In the genomic region with DNA sequence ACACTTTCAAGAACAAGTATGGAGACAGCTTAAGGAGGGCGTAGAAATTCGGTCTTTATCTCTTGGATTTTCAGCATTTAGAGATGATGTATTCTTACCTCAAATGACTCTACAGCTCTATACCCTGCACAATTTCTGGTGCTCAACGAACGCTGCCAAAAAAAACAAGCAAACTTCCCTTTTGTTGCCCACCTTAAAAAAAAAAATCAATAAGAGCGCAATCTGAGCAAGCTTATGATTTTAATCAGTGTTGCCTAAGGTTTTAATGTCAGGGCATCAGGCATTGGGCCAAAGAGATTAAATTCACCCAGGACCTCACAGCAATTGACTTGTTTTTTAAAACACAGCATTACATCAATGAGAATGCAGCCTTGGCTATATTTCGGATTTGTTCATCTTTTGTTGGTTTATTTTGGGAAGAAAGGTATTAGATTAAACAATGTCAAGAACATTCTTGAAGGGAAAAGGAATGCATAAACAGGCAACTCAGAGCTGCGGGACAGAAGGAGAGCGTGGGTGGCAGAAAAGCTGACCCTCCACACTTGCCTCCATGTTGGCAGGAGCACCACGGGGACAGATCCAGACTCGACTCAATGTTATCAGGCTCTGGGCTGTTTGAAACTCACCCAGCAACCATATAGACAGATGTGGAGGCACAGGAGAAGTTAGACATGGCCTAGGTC, we compare ENCODE assay signal across 17 cellular contexts.
DNase-seq lines count a peak whose midpoint lies in the region; ATAC-seq, FAIRE-seq and TF ChIP-seq lines count a peak whose summit lies in the region.
"Had no signal": no experiment of that assay in that cellular context is flagged by ENCODE, and none has a peak within 500 bp of the region (broad histone marks: within the 10 kb centered on the region; RNA-seq: fewer than 3 reads in every experiment).

No MANE protein-coding gene starts in this region.

- intact Hi-C loops in Calu3 (cut with micrococcal nuclease; ENCODE audit: unreplicated experiment) = loop anchor here (5.0 to 10.0 kb wide), 2 partner anchors 33 to 135 kb away; no protein-coding TSS in a partner anchor

- no peak for TF ChIP-seq CTCF in Calu3 (IDR thresholded peaks at IDR 0.05; ENCODE audit: unreplicated experiment)
- no peak for TF ChIP-seq CTCF in mesothelial cell of epicardium (IDR thresholded peaks at IDR 0.05; ENCODE audit: unreplicated experiment)

- H3K27ac Mint-ChIP-seq in Calu3 (ENCODE audit: unreplicated experiment) (peak overlapping the region; percentile 86), mesothelial cell of epicardium (peak overlapping the region; percentile 39)
- H3K27ac Mint-ChIP-seq: CD8-positive, alpha-beta T cell had no signal

- H3K36me3 Mint-ChIP-seq in Calu3 (ENCODE audit: insufficient read depth, unreplicated experiment) = peaks cover 13% of the 10 kb centered on the region
- peaks cover 11% of the 10 kb centered on the region for H3K36me3 Mint-ChIP-seq in mesothelial cell of epicardium
- H3K36me3 Mint-ChIP-seq: CD8-positive, alpha-beta T cell had no signal

- no peak for DNase-seq in Calu3
- DNase-seq in NCI-H1092 (lab: John Stamatoyannopoulos, UW) = peak; percentile 21
- peak; percentile 74 for DNase-seq in astrocyte of the hippocampus (ENCODE audit: low read depth, low spot score)
- no peak for DNase-seq in mesothelial cell of epicardium (ENCODE audit: low spot score in 2 of 2, unreplicated experiment in 2 of 2)
- DNase-seq in NCI-H2227 treated with DMSO at 0.1 percent for 48 hours (lab: John Stamatoyannopoulos, UW) = no peak
- no peak for DNase-seq in GM12892 (ENCODE audit: insufficient read length)
- DNase-seq in C1 segment of cervical spinal cord (lab: John Stamatoyannopoulos, UW) = no peak
- DNase-seq: CD8-positive, alpha-beta T cell; H7; NCI-H1417 treated with DMSO at 0.1 percent for 48 hours; NCI-H187 treated with DMSO at 0.1 percent for 48 hours; NCI-H226; NCI-H524; SW 1271 had no signal

- CTCF ChIA-PET in Calu3 (lab: Charles Lee) = interaction anchor here (1.0 kb wide), 1 partner anchor 127 kb away, joined by 5 read pairs; a partner anchor contains a TSS

- H3K4me1 Mint-ChIP-seq in Calu3 (ENCODE audit: low read depth, unreplicated experiment) = peaks cover 63% of the 10 kb centered on the region
- peaks cover 41% of the 10 kb centered on the region for H3K4me1 Mint-ChIP-seq in mesothelial cell of epicardium

- no peak for FAIRE-seq in GM12892 (lab: Jason Lieb, UNC)
- FAIRE-seq: D721Med, GM12891 had no signal

- no peak for ATAC-seq in HG02588 (IDR thresholded peaks at IDR 0.05; ENCODE audit: unreplicated experiment)
- ATAC-seq: CD8-positive, alpha-beta T cell had no signal

- H3K27me3 Mint-ChIP-seq in Calu3 (ENCODE audit: unreplicated experiment) = no peaks in the 10 kb centered on the region
- H3K27me3 Mint-ChIP-seq in mesothelial cell of epicardium (ENCODE audit: low read depth) = peaks cover 2% of the 10 kb centered on the region

- no TSS peak for BruUV-seq in Calu3 (replicated peaks; lab: Mats Ljungman, UMichigan)

- TF ChIP-seq POLR2A in GM12892 (IDR thresholded peaks at IDR 0.05; ENCODE audit: low read depth, low read length) = no peak

- peaks cover 4% of the 10 kb centered on the region for H3K9me3 Mint-ChIP-seq in Calu3 (ENCODE audit: low read depth, unreplicated experiment)
- H3K9me3 Mint-ChIP-seq in mesothelial cell of epicardium = peaks cover 23% of the 10 kb centered on the region

- H3K4me3 Mint-ChIP-seq in Calu3 (ENCODE audit: low read depth, unreplicated experiment) (no peak overlapping the region), mesothelial cell of epicardium (no peak overlapping the region)
- H3K4me3 Mint-ChIP-seq: CD8-positive, alpha-beta T cell had no signal

Comparison
In these comparisons a context has a peak if more than half of its experiments do, and no peak if none do; other contexts are left out.
1. DNase-seq: peak in NCI-H1092 (single experiment) and astrocyte of the hippocampus (single experiment); none in Calu3 (single experiment), mesothelial cell of epicardium (0 of 2), NCI-H2227 treated with DMSO at 0.1 percent for 48 hours (single experiment), GM12892 (single experiment) and C1 segment of cervical spinal cord (0 of 14).